8 cellular contexts compared by ENCODE assay signal in genomic region chr20:37095609-37096414, GRCh38. TPM values are rescaled to one million over a fixed set of nuclear protein-coding genes. Genes with fewer than 3 reads are reported as not detected.
DNase-seq lines count a peak whose midpoint lies in the region; ATAC-seq and TF ChIP-seq lines count a peak whose summit lies in the region.

RBL1 (minus strand) TSS chr20:37095997; CDS start chr20:37095928, 69 bp downstream.

- no peak for TF ChIP-seq EP300 in ovary (IDR thresholded peaks at IDR 0.05)

- peak within 1 kb of the TSS; percentile 98 for H3K4me3 Mint-ChIP-seq in activated naive CD8-positive, alpha-beta T cell

- ATAC-seq in HG02588 (IDR thresholded peaks at IDR 0.05; ENCODE audit: unreplicated experiment) (peak; percentile 66), Right ventricle myocardium inferior (peak; percentile 92)

- H3K27ac ChIP-seq in ovary: peak within 1 kb of the TSS; percentile 17 to 39
- H3K27ac ChIP-seq in thyroid gland: peak within 1 kb of the TSS in 2 of 3 donors; percentile 61 to 69

- no peaks in the 10 kb centered on the region for H3K9me3 ChIP-seq in ovary
- H3K9me3 ChIP-seq in thyroid gland: no peaks in the 10 kb centered on the region

- no peaks in the 10 kb centered on the region for H3K27me3 ChIP-seq in ovary
- H3K27me3 ChIP-seq in thyroid gland: no peaks in the 10 kb centered on the region

- WGBS in ovary, 3 donors: 0% methylated on average over 53 to 58 of the region's 58 CpGs
- 0 to 2% methylated on average over 26 to 27 of the region's 58 CpGs for WGBS in thyroid gland, 2 donors

- peaks cover 2% of the 10 kb centered on the region for H3K36me3 Mint-ChIP-seq in activated naive CD8-positive, alpha-beta T cell

- peaks cover 28% of the 10 kb centered on the region for H3K4me1 Mint-ChIP-seq in activated naive CD8-positive, alpha-beta T cell (ENCODE audit: low read depth)

- DNase-seq in GM04504 (ENCODE audit: low read depth) (peak; percentile 67), NCI-H1092 treated with DMSO at 0.1 percent for 48 hours (lab: John Stamatoyannopoulos, UW) (peak; percentile 96), SKM-1 treated with dmso at 0.1 percent for 144 hours (lab: John Stamatoyannopoulos, UW; ENCODE audit: unreplicated experiment) (peak; percentile 81), Right ventricle myocardium inferior (ENCODE audit: missing footprints) (peak; percentile 91), ovary (peak; percentile 81 to 88 (median 85)), thyroid gland (peak; percentile 73 to 76)

- TF ChIP-seq CTCF in ovary (IDR thresholded peaks at IDR 0.05): peak; percentile 14 to 39 (median 36)
- TF ChIP-seq CTCF in thyroid gland (IDR thresholded peaks at IDR 0.05): peak in 2 of 6 experiments; percentile 15 to 26

- TF ChIP-seq POLR2A in ovary (IDR thresholded peaks at IDR 0.05) (no peak), thyroid gland (IDR thresholded peaks at IDR 0.05) (peak in 1 of 2 donors; percentile 21)

- peak within 1 kb of the TSS; percentile 90 for H3K4me3 ChIP-seq in ovary
- peak within 1 kb of the TSS; percentile 10 to 57 (median 49) for H3K4me3 ChIP-seq in thyroid gland (replicated peaks in 1 of 3)

- intact Hi-C loops in Right ventricle myocardium inferior (cut with DNase I) (loop anchor here (10.0 kb wide), 1 partner anchor 79 kb away; the partner anchor contains the start of genes MROH8 and RPN2), ovary (cut with DNase I) (no loop called here), thyroid gland (cut with DNase I) (no loop called here)

- H3K36me3 ChIP-seq in ovary (no peaks in the 10 kb centered on the region), thyroid gland (no peaks in the 10 kb centered on the region)

- no peaks in the 10 kb centered on the region for H3K9me3 Mint-ChIP-seq in activated naive CD8-positive, alpha-beta T cell (ENCODE audit: low read depth)

- H3K27ac Mint-ChIP-seq in activated naive CD8-positive, alpha-beta T cell: peak within 1 kb of the TSS; percentile 100

- no peaks in the 10 kb centered on the region for H3K27me3 Mint-ChIP-seq in activated naive CD8-positive, alpha-beta T cell

- H3K4me1 ChIP-seq in ovary (ENCODE audit: insufficient read depth) (peaks cover 6% of the 10 kb centered on the region), thyroid gland (peaks cover 10 to 14% of the 10 kb centered on the region in 2 donors)

RNA-seq across cellular contexts. Expression of gene RBL1, which starts in this region (rescaled TPM):
- total RNA-seq in Right ventricle myocardium inferior: 5.3 TPM
- 10 to 100 TPM in 3 of 7 donors, 1 to 10 TPM in 4; 3.0 to 11.1 (median 8.8) TPM for total RNA-seq in ovary
- 1 to 10 TPM; 3.2 to 4.3 TPM for polyA plus RNA-seq in ovary
- 10 to 100 TPM in 1 of 4 donors, 1 to 10 TPM in 3; 6.4 to 12.1 (median 7.1) TPM for total RNA-seq in thyroid gland

Comparison
In these comparisons a context has a peak if more than half of its experiments do, and no peak if none do; other contexts are left out.
1. Peak in every context shown above with its lines: DNase-seq, ATAC-seq, H3K4me3 ChIP-seq and H3K27ac ChIP-seq.